ENCODE assay signal across 21 cellular contexts in the genomic region with DNA sequence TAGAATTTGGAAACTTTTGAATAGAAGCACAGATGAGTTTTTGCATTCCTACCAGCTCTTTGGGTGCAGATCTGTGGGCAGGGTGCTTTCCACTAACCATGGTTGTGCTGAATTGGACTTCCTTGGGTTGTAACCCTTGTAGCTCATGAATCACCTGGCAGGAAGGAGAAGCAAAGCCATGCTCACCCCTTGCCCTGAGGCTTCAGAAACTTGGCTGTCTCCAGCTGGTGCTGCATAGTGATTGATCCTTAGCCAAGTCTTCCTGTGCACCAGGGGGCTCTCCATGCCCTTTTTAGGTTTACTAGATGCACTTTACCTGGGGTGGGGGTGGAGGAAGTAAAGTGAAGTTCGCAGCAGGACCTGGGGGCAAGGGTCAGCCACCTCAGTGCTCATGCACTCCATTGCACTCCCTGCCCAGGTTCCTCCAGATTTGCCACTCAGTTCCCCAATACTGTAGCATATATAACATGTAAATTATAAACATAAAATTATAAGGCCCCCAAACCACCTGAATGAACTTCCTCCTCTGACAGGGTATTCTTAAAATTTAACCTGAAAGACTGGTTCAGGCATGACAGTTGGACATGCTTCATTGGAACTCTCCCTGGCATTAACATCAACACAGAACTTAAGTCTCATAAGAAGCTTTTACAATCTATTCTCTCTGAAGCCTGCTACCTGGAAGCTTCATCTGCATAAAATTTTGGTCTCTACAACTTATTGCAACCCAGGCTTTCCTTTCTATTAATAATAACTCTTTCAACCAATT. TPM values are rescaled to one million over a fixed set of nuclear protein-coding genes. Genes with fewer than 3 reads are reported as not detected.
DNase-seq lines count a peak whose midpoint lies in the region; ATAC-seq, FAIRE-seq and TF ChIP-seq lines count a peak whose summit lies in the region.
"Had no signal": no experiment of that assay in that cellular context is flagged by ENCODE, and none has a peak within 500 bp of the region (broad histone marks: within the 10 kb centered on the region; RNA-seq: fewer than 3 reads in every experiment).

No MANE protein-coding gene starts in this region.

- 40% methylated on average over 1 of the region's 1 CpG; no CpG with 5 or more reads in 1 of the 2 experiments for WGBS in endodermal cell (ENCODE audit: insufficient coverage in 1 of 2, insufficient read length in 1 of 2), 2 experiments
- WGBS in body of pancreas, 2 donors = 20 to 29% methylated on average over 1 of the region's 1 CpG

- no peak overlapping the region for H3K4me3 Mint-ChIP-seq in endodermal cell
- H3K4me3 Mint-ChIP-seq: activated naive CD4-positive, alpha-beta T cell treated with anti-CD3 and anti-CD28 coated beads for 36 hours; CD14-positive monocyte had no signal

- H3K4me1 ChIP-seq in endodermal cell (ENCODE audit: control insufficient read depth, insufficient read depth, low read length) (no peaks in the 10 kb centered on the region), body of pancreas (no peaks in the 10 kb centered on the region)
- H3K4me1 ChIP-seq: A549, vagina had no signal

- H3K27me3 Mint-ChIP-seq in endodermal cell (ENCODE audit: insufficient read depth) = peaks cover 99% of the 10 kb centered on the region

- H3K9me3 ChIP-seq in endodermal cell (ENCODE audit: control insufficient read depth, low read length) = peaks cover 6% of the 10 kb centered on the region
- no peaks in the 10 kb centered on the region for H3K9me3 ChIP-seq in body of pancreas
- H3K9me3 ChIP-seq: A549, vagina had no signal

- no peaks in the 10 kb centered on the region for H3K36me3 Mint-ChIP-seq in endodermal cell (ENCODE audit: low read depth)
- H3K36me3 Mint-ChIP-seq: CD14-positive monocyte had no signal

- intact Hi-C loops in body of pancreas (cut with DNase I) = no loop called here

- H3K9ac ChIP-seq in endodermal cell (ENCODE audit: extremely low read depth, low read length, poor library complexity, severe bottlenecking) = no peak overlapping the region
- H3K9ac ChIP-seq: KMS-11 had no signal

- H3K4me1 Mint-ChIP-seq in endodermal cell = peaks cover 9% of the 10 kb centered on the region

- H3K9me3 Mint-ChIP-seq in endodermal cell = peaks cover 4% of the 10 kb centered on the region
- H3K9me3 Mint-ChIP-seq: activated naive CD4-positive, alpha-beta T cell treated with anti-CD3 and anti-CD28 coated beads for 36 hours had no signal

- H3K27me3 ChIP-seq in endodermal cell (ENCODE audit: control insufficient read depth, insufficient read depth, low read length, poor library complexity, severe bottlenecking) (peaks cover 100% of the 10 kb centered on the region), body of pancreas (no peaks in the 10 kb centered on the region)
- H3K27me3 ChIP-seq: vagina had no signal

- peak; percentile 96 for DNase-seq in DMS79 (lab: John Stamatoyannopoulos, UW)
- DNase-seq in endodermal cell = no peak
- no peak for DNase-seq in RCC 7860 (ENCODE audit: low spot score)
- no peak for DNase-seq in SIG-M5 (lab: John Stamatoyannopoulos, UW)
- no peak for DNase-seq in NCI-H1417 (lab: John Stamatoyannopoulos, UW)
- no peak for DNase-seq in body of pancreas
- DNase-seq: activated CD4-positive, alpha-beta T cell treated with anti-CD3 and anti-CD28 coated beads, Interleukin-2, amount 50 U/mL, for 4 hours; activated naive CD4-positive, alpha-beta T cell treated with anti-CD3 and anti-CD28 coated beads for 36 hours; activated T-cell treated with anti-CD3 and anti-CD28 coated beads, Interleukin-2, amount 50 U/mL, for 1 hour; left ventricle myocardium superior; occipital lobe; stimulated activated CD4-positive, alpha-beta T cell treated with anti-CD3 and anti-CD28 coated beads, Interleukin-1b, Interleukin-23, amount 100 ng/mL, for 48 hours; SW 1271 had no signal

- ATAC-seq in GM19324 (IDR thresholded peaks at IDR 0.05; ENCODE audit: low FRiP score, unreplicated experiment) (peak; percentile 44), HG03108 (IDR thresholded peaks at IDR 0.05; ENCODE audit: unreplicated experiment) (peak; percentile 38), body of pancreas (no peak)
- ATAC-seq: A549, left ventricle myocardium superior, sciatic nerve had no signal

- H3K36me3 ChIP-seq in endodermal cell (ENCODE audit: control insufficient read depth, insufficient read depth, low read length) (no peaks in the 10 kb centered on the region), body of pancreas (replicated peaks in 1 of 2; ENCODE audit: insufficient read depth in 1 of 2, low read depth in 2 of 2) (no peaks in the 10 kb centered on the region)
- H3K36me3 ChIP-seq: vagina had no signal

- no peak overlapping the region for H3K27ac ChIP-seq in endodermal cell (ENCODE audit: low read depth, low read length)
- no peak overlapping the region for H3K27ac ChIP-seq in body of pancreas
- H3K27ac ChIP-seq: A549, KMS-11, vagina had no signal

- FAIRE-seq in RCC 7860 (lab: Jason Lieb, UNC) = no peak
- FAIRE-seq: A549 had no signal

- TF ChIP-seq POLR2A in body of pancreas (IDR thresholded peaks at IDR 0.05) = no peak

- no peak overlapping the region for H3K4me3 ChIP-seq in endodermal cell (ENCODE audit: low read length)
- no peak overlapping the region for H3K4me3 ChIP-seq in body of pancreas
- H3K4me3 ChIP-seq: A549, vagina had no signal

- H3K27ac Mint-ChIP-seq in endodermal cell = no peak overlapping the region
- H3K27ac Mint-ChIP-seq: activated naive CD4-positive, alpha-beta T cell treated with anti-CD3 and anti-CD28 coated beads for 36 hours; CD14-positive monocyte had no signal

- peak; percentile 19 for TF ChIP-seq CTCF in endodermal cell (conservative IDR thresholded peaks at IDR 0.05)
- TF ChIP-seq CTCF in body of pancreas (IDR thresholded peaks at IDR 0.05) = no peak

RNA-seq across cellular contexts. Expression of a gene that starts 25.8 kb away (rescaled TPM):
- total RNA-seq in endodermal cell (not detected), body of pancreas (not detected)
- not detected for polyA plus RNA-seq in endodermal cell (2013, experiment 1 of 2)
- not detected for polyA plus RNA-seq in endodermal cell (2013, experiment 2 of 2)
- total RNA-seq: activated naive CD4-positive, alpha-beta T cell treated with anti-CD3 and anti-CD28 coated beads for 36 hours; left ventricle myocardium superior; occipital lobe; sciatic nerve; subcutaneous adipose tissue; vagina had no signal
- polyA plus RNA-seq: A549, CD14-positive monocyte had no signal

RNA-seq across cellular contexts. Expression of a gene that starts 37.6 kb away (rescaled TPM):
- not detected for total RNA-seq in endodermal cell
- polyA plus RNA-seq in endodermal cell (2013, experiment 1 of 2) = not detected
- polyA plus RNA-seq in endodermal cell (2013, experiment 2 of 2) = not detected
- not detected for total RNA-seq in body of pancreas
- total RNA-seq: activated naive CD4-positive, alpha-beta T cell treated with anti-CD3 and anti-CD28 coated beads for 36 hours; left ventricle myocardium superior; occipital lobe; sciatic nerve; subcutaneous adipose tissue; vagina had no signal
- polyA plus RNA-seq: A549, CD14-positive monocyte had no signal

RNA-seq across cellular contexts. Expression of a gene that starts 39.5 kb away (rescaled TPM):
- total RNA-seq in endodermal cell (not detected), body of pancreas (not detected)
- polyA plus RNA-seq in endodermal cell (2013, experiment 1 of 2) = not detected
- polyA plus RNA-seq in endodermal cell (2013, experiment 2 of 2) = not detected
- total RNA-seq: activated naive CD4-positive, alpha-beta T cell treated with anti-CD3 and anti-CD28 coated beads for 36 hours; left ventricle myocardium superior; occipital lobe; vagina had no signal
- polyA plus RNA-seq: A549, CD14-positive monocyte had no signal

RNA-seq across cellular contexts. Expression of a gene that starts 48.5 kb away (rescaled TPM):
- total RNA-seq in endodermal cell (not detected), body of pancreas (not detected)
- polyA plus RNA-seq in endodermal cell (2013, experiment 1 of 2) = not detected
- not detected for polyA plus RNA-seq in endodermal cell (2013, experiment 2 of 2)
- total RNA-seq: activated naive CD4-positive, alpha-beta T cell treated with anti-CD3 and anti-CD28 coated beads for 36 hours; left ventricle myocardium superior; occipital lobe; sciatic nerve; subcutaneous adipose tissue; vagina had no signal
- polyA plus RNA-seq: A549, CD14-positive monocyte had no signal

RNA-seq across cellular contexts. Expression of a gene that starts 58.7 kb away (rescaled TPM):
- total RNA-seq in endodermal cell (not detected), body of pancreas (not detected)
- polyA plus RNA-seq in endodermal cell (2013, experiment 1 of 2) = not detected
- polyA plus RNA-seq in endodermal cell (2013, experiment 2 of 2) = not detected
- total RNA-seq: activated naive CD4-positive, alpha-beta T cell treated with anti-CD3 and anti-CD28 coated beads for 36 hours; left ventricle myocardium superior; occipital lobe; sciatic nerve; subcutaneous adipose tissue; vagina had no signal
- polyA plus RNA-seq: A549, CD14-positive monocyte had no signal
